In the genomic region with DNA sequence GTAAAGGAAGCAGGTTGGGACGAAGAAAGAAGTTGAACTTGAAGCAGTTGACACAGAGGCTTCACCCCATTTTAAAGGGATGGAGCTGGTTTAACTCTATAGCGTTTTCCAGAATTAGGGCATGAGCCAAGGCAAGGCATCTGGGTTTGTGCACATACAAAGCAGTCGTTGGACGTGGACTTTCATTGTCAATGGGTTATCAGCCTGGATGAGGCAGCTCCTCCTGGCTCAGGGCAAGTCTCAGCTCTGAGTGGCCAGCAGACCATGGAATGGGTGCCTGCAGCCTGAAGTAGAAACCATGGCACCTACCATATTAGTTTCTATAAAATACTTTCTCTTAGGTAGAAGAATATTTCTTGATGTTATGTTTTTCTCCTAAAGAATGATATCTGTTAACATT, we compare ENCODE assay signal across 3 cellular contexts.
"Had no signal": no experiment of that assay in that cellular context is flagged by ENCODE, and none has a peak within 500 bp of the region (broad histone marks: within the 10 kb centered on the region; RNA-seq: fewer than 3 reads in every experiment).

No MANE protein-coding gene starts in this region.

- H3K4me3 ChIP-seq: GM12878 had no signal

- DNase-seq: GDM1, GF-D8 had no signal

- ATAC-seq: GM12878 had no signal
